Comparison of ENCODE assay signal across 25 cellular contexts in genomic region chr22:26853071-26853470, GRCh38.
"Had no signal": no experiment of that assay in that cellular context is flagged by ENCODE, and none has a peak within 500 bp of the region (broad histone marks: within the 10 kb centered on the region; RNA-seq: fewer than 3 reads in every experiment).

No MANE protein-coding gene starts in this region.

- ATAC-seq: stimulated activated effector memory CD8-positive, alpha-beta T cell treated with anti-CD3 and anti-CD28 coated beads, Interleukin-12 subunit alpha, Interleukin-12 subunit beta, amount 100 ng/mL, for 72 hours; stimulated activated memory B cell treated with anti-CD40 and anti-IgM and Interleukin-4, amounts not matched to agents 10 μg/mL and 1 μg/mL and 100 μg/mL, for 72 hours; stimulated activated naive B cell treated with anti-CD40 and anti-IgM and Interleukin-4, amounts not matched to agents 10 μg/mL and 1 μg/mL and 100 μg/mL, for 72 hours; stimulated activated naive CD8-positive, alpha-beta T cell treated with anti-CD3 and anti-CD28 coated beads, Interleukin-15, amount 100 ng/mL, for 72 hours; stimulated activated naive CD8-positive, alpha-beta T cell treated with anti-CD3 and anti-CD28 coated beads, Interleukin-15, Interleukin-2, amounts not matched to agents 100 U/mL and 50 U/mL, for 24 hours; upper lobe of right lung had no signal

- H3K27me3 ChIP-seq: stomach, suprapubic skin, testis, thyroid gland, tibial artery, tibial nerve, transverse colon, upper lobe of left lung, upper lobe of right lung, uterus, vagina had no signal

- H3K4me1 ChIP-seq: stomach, suprapubic skin, testis, tibial nerve, transverse colon, upper lobe of left lung, upper lobe of right lung, uterus, vagina had no signal

- H3K36me3 ChIP-seq: stomach, suprapubic skin, thoracic aorta, thyroid gland, tibial artery, tibial nerve, transverse colon, upper lobe of left lung, upper lobe of right lung, uterus, vagina had no signal

- DNase-seq: stimulated activated CD4-positive, alpha-beta T cell treated with anti-CD3 and anti-CD28 coated beads, Interleukin-2, amount 100 ng/mL, for 48 hours; stimulated activated CD4-positive, alpha-beta T cell treated with anti-CD3 and anti-CD28 coated beads, Interleukin-4, amount 100 ng/mL, for 1 hour; stimulated activated CD4-positive, alpha-beta T cell treated with anti-CD3 and anti-CD28 coated beads, Interleukin-4, amount 100 ng/mL, for 24 hours; stimulated activated CD4-positive, alpha-beta T cell treated with anti-CD3 and anti-CD28 coated beads, Interleukin-4, amount 100 ng/mL, for 4 hours; stimulated activated CD8-positive, alpha-beta memory T cell treated with anti-CD3 and anti-CD28 coated beads, Interleukin-4, amount 100 ng/mL, for 48 hours; stimulated activated naive B cell treated with anti-CD40 and anti-IgM and Interleukin-4, amounts not matched to agents 10 μg/mL and 1 μg/mL and 100 μg/mL, for 72 hours; stimulated activated naive CD4-positive, alpha-beta T cell; stimulated activated naive CD4-positive, alpha-beta T cell treated with Interleukin-2 at 50 U/mL for 16 hours; stimulated activated naive CD8-positive, alpha-beta T cell treated with anti-CD3 and anti-CD28 coated beads, Interleukin-15, amount 100 ng/mL, for 72 hours; stimulated activated naive CD8-positive, alpha-beta T cell treated with anti-CD3 and anti-CD28 coated beads, Interleukin-15, Interleukin-2, amounts not matched to agents 100 U/mL and 50 U/mL, for 24 hours; stomach; substantia nigra; testis; thyroid gland; tibial artery; transverse colon; upper lobe of left lung; upper lobe of right lung; uterus had no signal

- H3K4me3 ChIP-seq: stomach, suprapubic skin, testis, thoracic aorta, thyroid gland, tibial artery, tibial nerve, transverse colon, upper lobe of left lung, upper lobe of right lung, uterus, vagina had no signal

- H3K27ac ChIP-seq: stomach, suprapubic skin, testis, thoracic aorta, thyroid gland, tibial artery, tibial nerve, transverse colon, upper lobe of left lung, upper lobe of right lung, uterus, vagina had no signal

- H3K9me3 ChIP-seq: stomach, suprapubic skin, testis, thoracic aorta, thyroid gland, tibial artery, tibial nerve, transverse colon, upper lobe of left lung, upper lobe of right lung, uterus, vagina had no signal
